In genomic region chr2:147663153-147663961, GRCh38 we compare ENCODE assay signal across 9 cellular contexts.
DNase-seq lines count a peak whose midpoint lies in the region; ATAC-seq and TF ChIP-seq lines count a peak whose summit lies in the region.
"Had no signal": no experiment of that assay in that cellular context is flagged by ENCODE, and none has a peak within 500 bp of the region (broad histone marks: within the 10 kb centered on the region; RNA-seq: fewer than 3 reads in every experiment).

No MANE protein-coding gene starts in this region.

- TF ChIP-seq CTCF in neural cell (IDR thresholded peaks at IDR 0.05; ENCODE audit: poor library complexity, severe bottlenecking) (no peak), ascending aorta (IDR thresholded peaks at IDR 0.05) (no peak), suprapubic skin (IDR thresholded peaks at IDR 0.05) (no peak)

- peak overlapping the region; percentile 58 for H3K4me3 Mint-ChIP-seq in activated CD4-positive, alpha-beta T cell treated with anti-CD3 and anti-CD28 coated beads for 36 hours

- TF ChIP-seq RAD21 in neural cell (conservative IDR thresholded peaks at IDR 0.05): no peak

- no peaks in the 10 kb centered on the region for H3K36me3 ChIP-seq in neural cell (ENCODE audit: insufficient read depth, low read length)
- H3K36me3 ChIP-seq in ascending aorta: no peaks in the 10 kb centered on the region
- no peaks in the 10 kb centered on the region for H3K36me3 ChIP-seq in suprapubic skin

- TF ChIP-seq EP300 in neural cell (conservative IDR thresholded peaks at IDR 0.05; ENCODE audit: poor library complexity, severe bottlenecking) (no peak), suprapubic skin (IDR thresholded peaks at IDR 0.05) (no peak)

- no peak overlapping the region for H3K9ac ChIP-seq in neural cell (ENCODE audit: low read length)

- H3K4me2 ChIP-seq in neural cell (ENCODE audit: low read length): no peak overlapping the region

- DNase-seq in activated CD4-positive, alpha-beta T cell treated with anti-CD3 and anti-CD28 coated beads for 36 hours: no peak
- no peak for DNase-seq in activated CD4-positive, alpha-beta T cell treated with anti-CD3 and anti-CD28 coated beads for 48 hours
- no peak for DNase-seq in dedifferentiated amniotic fluid mesenchymal stem cell (ENCODE audit: extremely low spot score)
- DNase-seq in ascending aorta (ENCODE audit: low spot score in 2 of 2): no peak
- DNase-seq in suprapubic skin (ENCODE audit: low spot score in 2 of 2): no peak
- DNase-seq: NCI-H1930 had no signal

- H2AFZ ChIP-seq in neural cell (ENCODE audit: low read depth, low read length): no peak overlapping the region

- H3K27me3 Mint-ChIP-seq in activated CD4-positive, alpha-beta T cell treated with anti-CD3 and anti-CD28 coated beads for 36 hours: no peaks in the 10 kb centered on the region

- peak overlapping the region; percentile 6 for H3K27ac ChIP-seq in neural cell (ENCODE audit: low read length)
- H3K27ac ChIP-seq in ascending aorta: no peak overlapping the region
- H3K27ac ChIP-seq in suprapubic skin: no peak overlapping the region

- H3K27ac Mint-ChIP-seq in activated CD4-positive, alpha-beta T cell treated with anti-CD3 and anti-CD28 coated beads for 36 hours: peak overlapping the region; percentile 85

- POLR2A ChIA-PET in activated CD4-positive, alpha-beta T cell treated with anti-CD3 and anti-CD28 coated beads for 36 hours (lab: Charles Lee): interaction anchor here (0.6 kb wide), 1 partner anchor 137 kb away, joined by 4 read pairs; no protein-coding TSS in a partner anchor

- H3K4me1 ChIP-seq in ascending aorta: no peaks in the 10 kb centered on the region
- H3K4me1 ChIP-seq in suprapubic skin: no peaks in the 10 kb centered on the region

- H3K79me2 ChIP-seq in neural cell (replicated peaks; ENCODE audit: insufficient read depth, low read length): no peaks in the 10 kb centered on the region

- H3K9me3 ChIP-seq in neural cell (ENCODE audit: low read length): no peaks in the 10 kb centered on the region
- no peaks in the 10 kb centered on the region for H3K9me3 ChIP-seq in ascending aorta
- H3K9me3 ChIP-seq in suprapubic skin: no peaks in the 10 kb centered on the region

- H3F3A ChIP-seq in neural cell (ENCODE audit: insufficient read depth, low read length, poor library complexity, severe bottlenecking): no peaks in the 10 kb centered on the region

- peaks cover 24% of the 10 kb centered on the region for H3K4me1 Mint-ChIP-seq in activated CD4-positive, alpha-beta T cell treated with anti-CD3 and anti-CD28 coated beads for 36 hours

- H3K27me3 ChIP-seq in neural cell (ENCODE audit: insufficient read depth, low read depth, low read length): no peaks in the 10 kb centered on the region
- H3K27me3 ChIP-seq in ascending aorta: no peaks in the 10 kb centered on the region
- no peaks in the 10 kb centered on the region for H3K27me3 ChIP-seq in suprapubic skin

- ATAC-seq in activated CD4-positive, alpha-beta T cell treated with anti-CD3 and anti-CD28 coated beads for 36 hours: peak; percentile 88
- ATAC-seq in HG02571 (IDR thresholded peaks at IDR 0.05; ENCODE audit: unreplicated experiment) (peak; percentile 94), HG03575 (IDR thresholded peaks at IDR 0.05; ENCODE audit: extremely low read depth, insufficient number of reproducible peaks, low FRiP score, unreplicated experiment) (peak; percentile 91)

- H3K36me3 Mint-ChIP-seq in activated CD4-positive, alpha-beta T cell treated with anti-CD3 and anti-CD28 coated beads for 36 hours (ENCODE audit: low read depth): no peaks in the 10 kb centered on the region

- no peak for TF ChIP-seq POLR2A in suprapubic skin (IDR thresholded peaks at IDR 0.05)

- H3K9me2 ChIP-seq in neural cell (ENCODE audit: insufficient read depth, low read length): no peaks in the 10 kb centered on the region

- no peaks in the 10 kb centered on the region for H4K20me1 ChIP-seq in neural cell (ENCODE audit: insufficient read depth)

- no peaks in the 10 kb centered on the region for H3K9me3 Mint-ChIP-seq in activated CD4-positive, alpha-beta T cell treated with anti-CD3 and anti-CD28 coated beads for 36 hours (ENCODE audit: low read depth)

- 73% methylated on average over 5 of the region's 5 CpGs for WGBS in suprapubic skin

- H3K4me3 ChIP-seq in neural cell (ENCODE audit: low read length) (peak overlapping the region; percentile 2), ascending aorta (no peak overlapping the region), suprapubic skin (no peak overlapping the region)

- intact Hi-C loops in activated CD4-positive, alpha-beta T cell treated with anti-CD3 and anti-CD28 coated beads for 36 hours (cut with DNase I, micrococcal nuclease): loop anchor here (1.0 to 5.0 kb wide), 4 partner anchors 28 to 181 kb away; no protein-coding TSS in a partner anchor
- intact Hi-C loops in ascending aorta (cut with DNase I): no loop called here

- CTCF ChIA-PET in activated CD4-positive, alpha-beta T cell treated with anti-CD3 and anti-CD28 coated beads for 36 hours (lab: Charles Lee): interaction anchor here (0.8 to 1.2 kb wide), 2 partner anchors 59 to 368 kb away, joined by 3 to 4 read pairs; no protein-coding TSS in a partner anchor

TF ChIP-seq in neural cell, 6 proteins besides CTCF, POLR2A, EP300 and RAD21:
- TF ChIP-seq MXI1 (conservative IDR thresholded peaks at IDR 0.05; ENCODE audit: poor library complexity, severe bottlenecking): no peak
- TF ChIP-seq SMC3 (conservative IDR thresholded peaks at IDR 0.05; ENCODE audit: poor library complexity): no peak
- TF ChIP-seq POLR2AphosphoS5 (IDR thresholded peaks at IDR 0.05): no peak
- TF ChIP-seq, protein P1, sequence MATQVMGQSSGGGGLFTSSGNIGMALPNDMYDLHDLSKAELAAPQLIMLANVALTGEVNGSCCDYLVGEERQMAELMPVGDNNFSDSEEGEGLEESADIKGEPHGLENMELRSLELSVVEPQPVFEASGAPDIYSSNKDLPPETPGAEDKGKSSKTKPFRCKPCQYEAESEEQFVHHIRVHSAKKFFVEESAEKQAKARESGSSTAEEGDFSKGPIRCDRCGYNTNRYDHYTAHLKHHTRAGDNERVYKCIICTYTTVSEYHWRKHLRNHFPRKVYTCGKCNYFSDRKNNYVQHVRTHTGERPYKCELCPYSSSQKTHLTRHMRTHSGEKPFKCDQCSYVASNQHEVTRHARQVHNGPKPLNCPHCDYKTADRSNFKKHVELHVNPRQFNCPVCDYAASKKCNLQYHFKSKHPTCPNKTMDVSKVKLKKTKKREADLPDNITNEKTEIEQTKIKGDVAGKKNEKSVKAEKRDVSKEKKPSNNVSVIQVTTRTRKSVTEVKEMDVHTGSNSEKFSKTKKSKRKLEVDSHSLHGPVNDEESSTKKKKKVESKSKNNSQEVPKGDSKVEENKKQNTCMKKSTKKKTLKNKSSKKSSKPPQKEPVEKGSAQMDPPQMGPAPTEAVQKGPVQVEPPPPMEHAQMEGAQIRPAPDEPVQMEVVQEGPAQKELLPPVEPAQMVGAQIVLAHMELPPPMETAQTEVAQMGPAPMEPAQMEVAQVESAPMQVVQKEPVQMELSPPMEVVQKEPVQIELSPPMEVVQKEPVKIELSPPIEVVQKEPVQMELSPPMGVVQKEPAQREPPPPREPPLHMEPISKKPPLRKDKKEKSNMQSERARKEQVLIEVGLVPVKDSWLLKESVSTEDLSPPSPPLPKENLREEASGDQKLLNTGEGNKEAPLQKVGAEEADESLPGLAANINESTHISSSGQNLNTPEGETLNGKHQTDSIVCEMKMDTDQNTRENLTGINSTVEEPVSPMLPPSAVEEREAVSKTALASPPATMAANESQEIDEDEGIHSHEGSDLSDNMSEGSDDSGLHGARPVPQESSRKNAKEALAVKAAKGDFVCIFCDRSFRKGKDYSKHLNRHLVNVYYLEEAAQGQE (IDR thresholded peaks at IDR 0.05; ENCODE audit: borderline replicate concordance): no peak
- TF ChIP-seq EZH2 (IDR thresholded peaks at IDR 0.05; ENCODE audit: borderline replicate concordance, insufficient read depth, low read length, poor library complexity, severe bottlenecking): no peak
TF ChIP-seq in neural cell: peak in this region for 0.
